In the genomic region with DNA sequence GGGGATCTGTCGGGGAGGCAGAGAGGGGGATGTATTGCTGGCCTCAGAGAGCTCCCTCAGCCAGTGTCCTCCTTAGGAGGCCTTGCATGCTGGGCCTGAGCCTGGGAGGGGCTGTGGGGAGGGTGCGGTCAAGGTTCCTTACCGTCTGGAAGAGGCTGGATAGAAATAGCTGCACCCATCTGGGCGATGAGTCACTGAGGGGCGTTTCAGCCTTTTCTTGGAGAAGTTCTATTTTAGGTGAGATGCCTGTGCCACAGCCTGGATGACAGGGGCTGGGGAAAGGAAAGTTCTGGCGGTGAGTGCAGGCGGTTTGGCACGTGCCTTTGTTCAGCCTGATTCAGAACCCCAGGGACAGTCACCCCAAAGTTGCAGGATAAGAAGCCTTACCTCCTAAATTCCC, we compare ENCODE assay signal across 12 cellular contexts. TPM values are rescaled to one million over a fixed set of nuclear protein-coding genes. Genes with fewer than 3 reads are reported as not detected.
A peak's percentile ranks its signal among the peaks of the same experiment; 100 is the strongest.
DNase-seq lines count a peak whose midpoint lies in the region; ATAC-seq and TF ChIP-seq lines count a peak whose summit lies in the region.
"Had no signal": no experiment of that assay in that cellular context is flagged by ENCODE, and none has a peak within 500 bp of the region (broad histone marks: within the 10 kb centered on the region; RNA-seq: fewer than 3 reads in every experiment).

No MANE protein-coding gene starts in this region.

- POLR2A ChIA-PET in MCF 10A (lab: Yijun Ruan, JAX) = interaction anchor here (0.7 to 1.7 kb wide), 10 partner anchors 12 to 451 kb away, joined by 3 to 5 read pairs (median 3); a partner anchor contains a TSS

- H3K27ac ChIP-seq in breast epithelium (no peak overlapping the region), aorta (ENCODE audit: low read depth in 1 of 2, low read length in 2 of 2) (peak overlapping the region in 1 of 2 donors; percentile 52)
- H3K27ac ChIP-seq: body of pancreas had no signal

- H3K9me3 ChIP-seq in breast epithelium (no peaks in the 10 kb centered on the region), aorta (ENCODE audit: control insufficient read depth, low read length) (no peaks in the 10 kb centered on the region)
- H3K9me3 ChIP-seq: body of pancreas had no signal

- peaks cover 22% of the 10 kb centered on the region for H3K4me1 Mint-ChIP-seq in MCF 10A (ENCODE audit: insufficient read depth, unreplicated experiment)

- WGBS in aorta, 2 donors = 20 to 23% methylated on average over 8 of the region's 8 CpGs

- no peak for TF ChIP-seq CTCF in MCF 10A (IDR thresholded peaks at IDR 0.05; ENCODE audit: unreplicated experiment)
- TF ChIP-seq CTCF in breast epithelium (IDR thresholded peaks at IDR 0.05) = no peak
- no peak for TF ChIP-seq CTCF in fibroblast of the aortic adventitia (IDR thresholded peaks at IDR 0.05; ENCODE audit: insufficient read depth, low read length)
- TF ChIP-seq CTCF in GM13977 (IDR thresholded peaks at IDR 0.05; ENCODE audit: extremely low read depth, insufficient read depth, missing control alignments) = no peak

- H3K27me3 ChIP-seq in breast epithelium (no peaks in the 10 kb centered on the region), aorta (ENCODE audit: control insufficient read depth in 1 of 2, insufficient read depth in 2 of 2, low read length in 1 of 2) (no peaks in the 10 kb centered on the region)
- H3K27me3 ChIP-seq: body of pancreas had no signal

- CTCF ChIA-PET in MCF 10A (lab: Yijun Ruan, JAX) = interaction anchor here (0.6 to 3.6 kb wide), 6 partner anchors 33 to 106 kb away, joined by 3 to 24 read pairs (median 4); no protein-coding TSS in a partner anchor

- peak; percentile 76 for ATAC-seq in SK-N-SH treated with all-trans-retinoic acid at 6 μM for 48 hours
- ATAC-seq in aorta (ENCODE audit: low FRiP score) = peak; percentile 77
- no peak for ATAC-seq in HG03039 (IDR thresholded peaks at IDR 0.05; ENCODE audit: unreplicated experiment)
- ATAC-seq: body of pancreas had no signal

- BruUV-seq in MCF 10A (replicated peaks; lab: Mats Ljungman, UMichigan) = no TSS peak

- no peak overlapping the region for H3K27ac Mint-ChIP-seq in MCF 10A (ENCODE audit: low read depth, unreplicated experiment)
- H3K27ac Mint-ChIP-seq: activated CD4-positive, alpha-beta memory T cell treated with anti-CD3 and anti-CD28 coated beads for 36 hours had no signal

- in situ Hi-C loops in GM13977 (cut with MboI; ENCODE audit: low pct_unique_long_range_greater_than_20kb, low sequenced_read_pairs, unreplicated experiment) = no loop called here

- DNase-seq in MCF 10A (ENCODE audit: unreplicated experiment) (peak; percentile 91), breast epithelium (ENCODE audit: low spot score in 2 of 2) (no peak), fibroblast of the aortic adventitia (ENCODE audit: low read depth) (peak; percentile 67), aorta (peak; percentile 79 to 87), GM13977 (ENCODE audit: low spot score) (no peak), NCI-H128 (lab: John Stamatoyannopoulos, UW; ENCODE audit: unreplicated experiment) (no peak)
- DNase-seq: activated CD4-positive, alpha-beta memory T cell treated with anti-CD3 and anti-CD28 coated beads for 36 hours; body of pancreas; NCI-H2029 treated with DMSO at 0.1 percent for 48 hours; small intestine had no signal

- H3K4me3 Mint-ChIP-seq in MCF 10A (ENCODE audit: unreplicated experiment) = peak overlapping the region; percentile 15
- H3K4me3 Mint-ChIP-seq: activated CD4-positive, alpha-beta memory T cell treated with anti-CD3 and anti-CD28 coated beads for 36 hours had no signal

- H3K27me3 Mint-ChIP-seq in MCF 10A (ENCODE audit: insufficient read depth, unreplicated experiment) = no peaks in the 10 kb centered on the region

- intact Hi-C loops in MCF 10A (cut with micrococcal nuclease) (no loop called here), breast epithelium (cut with DNase I; ENCODE audit: low total_unique reads) (no loop called here), aorta (cut with DNase I) (no loop called here)

- H3K4me3 ChIP-seq in breast epithelium (no peak overlapping the region), fibroblast of the aortic adventitia (ENCODE audit: low read depth, low read length) (no peak overlapping the region), aorta (ENCODE audit: low read length in 2 of 2) (no peak overlapping the region)
- H3K4me3 ChIP-seq: body of pancreas had no signal

- H3K4me1 ChIP-seq in breast epithelium (no peaks in the 10 kb centered on the region), aorta (ENCODE audit: control insufficient read depth in 1 of 2, insufficient read depth in 2 of 2, low read length in 2 of 2) (no peaks in the 10 kb centered on the region)
- H3K4me1 ChIP-seq: body of pancreas had no signal

- no peaks in the 10 kb centered on the region for H3K36me3 ChIP-seq in breast epithelium
- no peaks in the 10 kb centered on the region for H3K36me3 ChIP-seq in aorta (ENCODE audit: control insufficient read depth in 1 of 2, insufficient read depth in 2 of 2, low read length in 1 of 2)

- peaks cover 4% of the 10 kb centered on the region for H3K36me3 Mint-ChIP-seq in MCF 10A (ENCODE audit: insufficient read depth, unreplicated experiment)
- H3K36me3 Mint-ChIP-seq: activated CD4-positive, alpha-beta memory T cell treated with anti-CD3 and anti-CD28 coated beads for 36 hours had no signal

- TF ChIP-seq POLR2A in breast epithelium (IDR thresholded peaks at IDR 0.05) = no peak

- H3K9me3 Mint-ChIP-seq in MCF 10A (ENCODE audit: unreplicated experiment) = no peaks in the 10 kb centered on the region
- H3K9me3 Mint-ChIP-seq: activated CD4-positive, alpha-beta memory T cell treated with anti-CD3 and anti-CD28 coated beads for 36 hours had no signal

TF ChIP-seq in SK-N-SH treated with all-trans-retinoic acid at 6 μM for 48 hours, 23 proteins besides CTCF, POLR2A, EP300 and RAD21:
- TF ChIP-seq ZFP30 (CRISPR knock-in tag; IDR thresholded peaks at IDR 0.05) (no peak), ZFP3 (CRISPR knock-in tag; IDR thresholded peaks at IDR 0.05) (no peak), TCF4 (CRISPR knock-in tag; IDR thresholded peaks at IDR 0.05; ENCODE audit: borderline replicate concordance) (no peak), SNAI2 (CRISPR knock-in tag; IDR thresholded peaks at IDR 0.05) (no peak), ZNF70 (CRISPR knock-in tag; IDR thresholded peaks at IDR 0.05) (no peak), ZNF565 (CRISPR knock-in tag; conservative IDR thresholded peaks at IDR 0.05; ENCODE audit: low read depth) (no peak), RARB (CRISPR knock-in tag; IDR thresholded peaks at IDR 0.05) (no peak)

RNA-seq across cellular contexts. Expression of a gene that starts 35.7 kb away (rescaled TPM):
- 95.8 and 127 TPM in 2 replicates for total RNA-seq in MCF 10A (2022)
- 10 to 100 TPM; 69.5 to 80.0 (median 70.1) TPM for total RNA-seq in breast epithelium
- total RNA-seq in fibroblast of the aortic adventitia (ENCODE audit: low replicate concordance) = 41.1 and 87.7 TPM in 2 replicates
- 10 to 100 TPM; 51.7 to 53.6 TPM for total RNA-seq in aorta
- 10 to 100 TPM; 30.3 to 47.2 TPM for polyA plus RNA-seq in aorta

RNA-seq across cellular contexts. Expression of a gene that starts 50.8 kb away (rescaled TPM):
- 16.3 and 18.2 TPM in 2 replicates for total RNA-seq in MCF 10A (2022)
- total RNA-seq in breast epithelium = 10 to 100 TPM in 2 of 3 donors, 1 to 10 TPM in 1; 9.3 to 23.6 (median 21.2) TPM
- 2.9 and 4.7 TPM in 2 replicates for total RNA-seq in fibroblast of the aortic adventitia (ENCODE audit: low replicate concordance)
- total RNA-seq in aorta = 10 to 100 TPM in 1 of 2 donors, 1 to 10 TPM in 1; 5.3 to 16.9 TPM
- polyA plus RNA-seq in aorta = 10 to 100 TPM in 1 of 2 donors, 1 to 10 TPM in 1; 4.5 to 64.7 TPM

RNA-seq across cellular contexts. Expression of a gene that starts 50.9 kb away (rescaled TPM):
- total RNA-seq in MCF 10A (2022) (47.8 and 48.6 TPM in 2 replicates), breast epithelium (10 to 100 TPM; 22.1 to 29.8 (median 26.2) TPM), fibroblast of the aortic adventitia (ENCODE audit: low replicate concordance) (19.4 and 22.7 TPM in 2 replicates), aorta (10 to 100 TPM; 34.7 to 38.1 TPM)
- 10 to 100 TPM; 12.5 to 29.8 TPM for polyA plus RNA-seq in aorta

Comparison
In these comparisons a context has a peak if more than half of its experiments do, and no peak if none do; other contexts are left out.
1. DNase-seq: peak in MCF 10A (single experiment), fibroblast of the aortic adventitia (single experiment) and aorta (2 of 2); none in breast epithelium (0 of 2), GM13977 (single experiment) and NCI-H128 (single experiment).